25 cellular contexts compared by ENCODE assay signal in the genomic region with DNA sequence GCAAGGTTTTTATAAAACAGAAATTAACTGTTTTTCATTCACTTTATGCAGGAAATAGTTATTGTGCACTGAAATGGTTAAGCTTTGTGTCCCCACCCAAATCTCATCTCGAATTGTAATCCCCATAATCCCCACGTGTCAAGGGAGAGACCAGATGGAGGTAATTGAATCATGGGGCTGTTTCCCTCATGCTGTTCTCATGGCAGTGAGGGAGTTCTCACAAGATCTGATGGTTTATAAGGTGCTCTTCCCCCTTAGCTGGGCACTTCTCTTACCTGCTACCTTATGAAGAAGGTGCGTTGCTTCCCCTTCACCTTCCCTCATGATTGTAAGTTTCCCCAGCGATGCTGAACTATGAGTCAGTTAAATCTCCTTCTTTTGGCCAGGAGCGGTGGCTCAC.
DNase-seq lines count a peak whose midpoint lies in the region; ATAC-seq, FAIRE-seq and TF ChIP-seq lines count a peak whose summit lies in the region.
"Had no signal": no experiment of that assay in that cellular context is flagged by ENCODE, and none has a peak within 500 bp of the region (broad histone marks: within the 10 kb centered on the region; RNA-seq: fewer than 3 reads in every experiment).

No MANE protein-coding gene starts in this region.

- H3K14ac ChIP-seq in H1 (ENCODE audit: insufficient read length) = no peak overlapping the region

- 90% methylated on average over 5 of the region's 5 CpGs; no CpG with 5 or more reads in 1 of the 2 experiments for WGBS in H1 (ENCODE audit: extremely low coverage in 1 of 2, insufficient coverage in 1 of 2, insufficient read length in 1 of 2, insufficient replicate concordance in 2 of 2, low coverage in 1 of 2, low lambda C conversion rate in 2 of 2, missing lambda C conversion rate in 1 of 2), 2 experiments

- no peak for TF ChIP-seq EP300 in H1 (IDR thresholded peaks at IDR 0.05; ENCODE audit: borderline replicate concordance in 1 of 2, low read depth in 2 of 2, low read length in 2 of 2)

- H3K36me3 ChIP-seq in H1 (ENCODE audit: control insufficient read depth in 2 of 4, insufficient read depth in 4 of 4, low read length in 3 of 4) = no peaks in the 10 kb centered on the region
- H3K36me3 ChIP-seq: BE2C; BLaER1 treated with 17β-estradiol and CSF1 and Interleukin-3, amounts not matched to agents 10 nM and 100 nM had no signal

- H3K23me2 ChIP-seq in H1 (ENCODE audit: low read depth, low read length) = no peaks in the 10 kb centered on the region

- no peak overlapping the region for H2BK15ac ChIP-seq in H1 (ENCODE audit: low read length)

- no peak overlapping the region for H2AK5ac ChIP-seq in H1 (ENCODE audit: low read depth, low read length)

- no peak overlapping the region for H3K18ac ChIP-seq in H1 (ENCODE audit: extremely low read depth, low read length)

- no peak for FAIRE-seq in H1 (lab: Jason Lieb, UNC)
- FAIRE-seq: D721Med, GM12878, GM18507 had no signal

- POLR2A ChIA-PET in H1 (lab: Charles Lee; ENCODE audit: partially characterized antibody) = no interaction called here

- H2BK120ac ChIP-seq in H1 (replicated peaks; ENCODE audit: low read depth, low read length) = no peak overlapping the region

- no peak overlapping the region for H3K4me2 ChIP-seq in H1 (ENCODE audit: insufficient read depth in 1 of 2, low read depth in 2 of 2, low read length in 2 of 2)
- H3K4me2 ChIP-seq: BLaER1 treated with 17β-estradiol and CSF1 and Interleukin-3, amounts not matched to agents 10 nM and 100 nM had no signal

- no peaks in the 10 kb centered on the region for H4K20me1 ChIP-seq in H1 (replicated peaks in 1 of 2; ENCODE audit: control insufficient read depth in 1 of 2, insufficient read depth in 2 of 2, low read length in 2 of 2)
- H4K20me1 ChIP-seq: BLaER1 treated with 17β-estradiol and CSF1 and Interleukin-3, amounts not matched to agents 10 nM and 100 nM had no signal

- no peak overlapping the region for H4K91ac ChIP-seq in H1 (replicated peaks; ENCODE audit: insufficient read length, low read length)

- no peak for ATAC-seq in GM21423 (IDR thresholded peaks at IDR 0.05; ENCODE audit: unreplicated experiment)
- ATAC-seq: GM12878 had no signal

- H2BK5ac ChIP-seq in H1 (ENCODE audit: low read depth, low read length) = no peak overlapping the region

- no peak overlapping the region for H3K4ac ChIP-seq in H1 (replicated peaks; ENCODE audit: insufficient read length, low read depth, low read length)

- TF ChIP-seq POLR2A in H1 (IDR thresholded peaks at IDR 0.05; ENCODE audit: control extremely low read depth in 1 of 2, low read depth in 2 of 2, low read length in 2 of 2) = no peak

- no peaks in the 10 kb centered on the region for H3K27me3 ChIP-seq in H1 (replicated peaks in 1 of 4; ENCODE audit: control insufficient read depth in 3 of 4, extremely low read depth in 1 of 4, insufficient read depth in 3 of 4, low read length in 3 of 4)
- H3K27me3 ChIP-seq: BE2C; BLaER1 treated with 17β-estradiol and CSF1 and Interleukin-3, amounts not matched to agents 10 nM and 100 nM had no signal

- H2AFZ ChIP-seq in H1 (ENCODE audit: low read length) = no peak overlapping the region

- no peak overlapping the region for H2BK20ac ChIP-seq in H1 (ENCODE audit: low read length)

- no peak overlapping the region for H3K56ac ChIP-seq in H1 (replicated peaks; ENCODE audit: insufficient read length, low read depth, low read length)

- no peaks in the 10 kb centered on the region for H3K9me3 ChIP-seq in H1 (ENCODE audit: insufficient read depth in 2 of 2, low read depth in 1 of 2, low read length in 1 of 2)
- H3K9me3 ChIP-seq: BE2C; BLaER1 treated with 17β-estradiol and CSF1 and Interleukin-3, amounts not matched to agents 10 nM and 100 nM had no signal

- peak overlapping the region; percentile 63; the same call in 1 of the 2 replicates for H2BK12ac ChIP-seq in H1 (ENCODE audit: low read depth, low read length)

- DNase-seq in NCI-H82 (lab: John Stamatoyannopoulos, UW) (peak; percentile 63), NCI-H82 treated with DMSO at 0.1 percent for 48 hours (lab: John Stamatoyannopoulos, UW; ENCODE audit: unreplicated experiment) (no peak), SK-N-DZ (ENCODE audit: low spot score) (peak; percentile 6), H1 (ENCODE audit: low read depth in 1 of 2, low spot score in 2 of 2) (no peak), substantia nigra (lab: John Stamatoyannopoulos, UW) (no peak), KG1 (lab: John Stamatoyannopoulos, UW) (no peak)
- no peak for DNase-seq in NK-92 treated with Interleukin-12 subunit alpha and Interleukin-12 subunit beta, amount 100 ng/mL, for 24 hours (lab: John Stamatoyannopoulos, UW)
- DNase-seq: ACHN; AML-193; BE2C; CD4-positive, alpha-beta T cell; CD8-positive, alpha-beta memory T cell; DMS 273 treated with DMSO at 0.1 percent for 48 hours; DMS79; EL; GDM1; GOT3; H7; HCEC 1CT had no signal

- no peak overlapping the region for H4K8ac ChIP-seq in H1 (ENCODE audit: extremely low read depth, insufficient read depth, low read length)

- no peak overlapping the region for H3K23ac ChIP-seq in H1 (ENCODE audit: insufficient read length)

- 0 out of 7 replicates have a peak, but pooled peaks cover 0 to 2% (median 0%) of the 10 kb centered on the region in 4 experiments for H3K4me1 ChIP-seq in H1 (replicated peaks in 1 of 4; ENCODE audit: control insufficient read depth in 3 of 4, insufficient read depth in 4 of 4, low read length in 3 of 4)
- H3K4me1 ChIP-seq: BE2C had no signal

- TF ChIP-seq CTCF in H1 (IDR thresholded peaks at IDR 0.05; ENCODE audit: control extremely low read depth in 1 of 3, insufficient read depth in 1 of 3, low read depth in 1 of 3, low read length in 3 of 3) = no peak

- H3K27ac ChIP-seq in H1 (ENCODE audit: low read depth, low read length) (no peak overlapping the region), substantia nigra (ENCODE audit: low read depth, low read length, poor library complexity, severe bottlenecking) (peak overlapping the region; percentile 21)
- H3K27ac ChIP-seq: 22Rv1; BLaER1 treated with 17β-estradiol and CSF1 and Interleukin-3, amounts not matched to agents 10 nM and 100 nM had no signal

- H3K79me2 ChIP-seq in H1 (ENCODE audit: control insufficient read depth in 1 of 2, insufficient read depth in 2 of 2, low read length in 2 of 2) = no peaks in the 10 kb centered on the region

- H3K79me1 ChIP-seq in H1 (ENCODE audit: low read depth, low read length) = no peaks in the 10 kb centered on the region

- H3K4me3 ChIP-seq in H1 (ENCODE audit: extremely low read depth in 1 of 4, insufficient read depth in 2 of 4, low read depth in 3 of 4, low read length in 4 of 4) = no peak overlapping the region
- H3K4me3 ChIP-seq: BLaER1 treated with 17β-estradiol and CSF1 and Interleukin-3, amounts not matched to agents 10 nM and 100 nM; GM12878 had no signal

- no peak for TF ChIP-seq RAD21 in H1 (IDR thresholded peaks at IDR 0.05 in 1 of 2, conservative IDR thresholded peaks at IDR 0.05 in 1 of 2; ENCODE audit: low read depth in 2 of 2, low read length in 2 of 2)

- no peak overlapping the region for H4K5ac ChIP-seq in H1 (ENCODE audit: insufficient read length, low read depth, low read length)

- CTCF ChIA-PET in H1 (lab: Charles Lee; ENCODE audit: partially characterized antibody) = no interaction called here

- no peak overlapping the region for H3K9ac ChIP-seq in H1 (replicated peaks in 1 of 4; ENCODE audit: extremely low read depth in 1 of 4, low read depth in 3 of 4, low read length in 3 of 4)
- H3K9ac ChIP-seq: BLaER1 treated with 17β-estradiol and CSF1 and Interleukin-3, amounts not matched to agents 10 nM and 100 nM had no signal

TF ChIP-seq in H1, 55 proteins besides CTCF, POLR2A, EP300 and RAD21:
- TF ChIP-seq NANOG (IDR thresholded peaks at IDR 0.05; ENCODE audit: insufficient read depth, low read depth, low read length, poor library complexity, severe bottlenecking) (no peak), KDM4A (IDR thresholded peaks at IDR 0.05; ENCODE audit: low read depth, low read length, severe bottlenecking) (no peak)

Comparison
In these comparisons a context has a peak if more than half of its experiments do, and no peak if none do; other contexts are left out.
1. DNase-seq: peak in NCI-H82 (single experiment) and SK-N-DZ (single experiment); none in NCI-H82 treated with DMSO at 0.1 percent for 48 hours (single experiment), H1 (0 of 2), substantia nigra (0 of 49), NK-92 treated with Interleukin-12 subunit alpha and Interleukin-12 subunit beta, amount 100 ng/mL, for 24 hours (single experiment) and KG1 (single experiment).